In the genomic region with DNA sequence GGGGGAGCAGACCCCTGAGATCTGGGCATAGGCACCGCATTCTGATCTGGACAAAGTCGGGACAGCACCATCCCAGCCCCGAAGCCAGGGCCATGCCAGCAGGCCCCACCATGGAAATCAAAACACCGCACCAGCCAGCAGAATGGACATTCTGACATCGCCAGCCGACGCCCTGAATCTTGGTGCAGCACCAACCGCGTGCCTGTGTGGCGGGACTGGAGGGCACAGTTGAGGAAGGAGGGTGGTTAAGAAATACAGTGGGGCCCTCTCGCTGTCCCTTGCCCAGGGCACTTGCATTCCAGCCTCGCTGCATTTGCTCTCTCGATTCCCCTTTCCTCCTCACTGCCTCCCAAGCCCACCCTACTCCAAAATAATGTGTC, we compare ENCODE assay signal across 1 cellular context.
TF ChIP-seq lines count a peak whose summit lies in the region.

No MANE protein-coding gene starts in this region.

TF ChIP-seq in K562, 482 proteins besides CTCF, POLR2A, EP300 and RAD21:
- TF ChIP-seq ZNF785 (CRISPR knock-in tag; IDR thresholded peaks at IDR 0.05) (no peak), RBFOX2 (IDR thresholded peaks at IDR 0.05; ENCODE audit: low read depth, low read length) (peak; percentile 36; the same call in 1 of the 2 replicates)
